Comparison of ENCODE assay signal across 25 cellular contexts in the genomic region with DNA sequence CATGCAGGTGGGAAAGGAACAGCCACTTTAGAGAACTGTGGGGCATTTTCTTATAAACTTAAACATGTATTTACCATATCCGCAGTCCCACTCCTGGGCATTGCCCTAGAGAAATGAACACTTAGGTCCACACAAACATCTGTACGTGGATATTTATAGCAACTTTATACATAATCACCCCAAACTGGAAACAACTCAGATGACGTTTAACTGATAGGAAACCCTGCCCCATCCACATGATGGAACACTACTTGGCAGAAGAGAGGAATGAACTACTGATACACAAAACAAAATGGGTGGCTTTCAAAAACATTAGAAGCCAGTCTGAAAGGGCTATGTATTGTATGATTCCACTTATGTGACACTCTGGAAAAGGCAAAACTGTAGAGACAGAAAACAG. TPM values are rescaled to one million over a fixed set of nuclear protein-coding genes. Genes with fewer than 3 reads are reported as not detected.
"Had no signal": no experiment of that assay in that cellular context is flagged by ENCODE, and none has a peak within 500 bp of the region (broad histone marks: within the 10 kb centered on the region; RNA-seq: fewer than 3 reads in every experiment).

No MANE protein-coding gene starts in this region.

- DNase-seq: central memory CD4-positive, alpha-beta T cell; colonic mucosa; dermis blood vessel endothelial cell; effector memory CD4-positive, alpha-beta T cell; foreskin melanocyte; hippocampal formation; left colon; left ventricle myocardium inferior; lower lobe of right lung; natural killer cell; right cardiac atrium; sigmoid colon; stimulated activated CD4-positive, alpha-beta T cell treated with anti-CD3 and anti-CD28 coated beads, Interleukin-2, amount 100 ng/mL, for 24 hours; stimulated activated CD4-positive, alpha-beta T cell treated with anti-CD3 and anti-CD28 coated beads, Interleukin-4, amount 100 ng/mL, for 24 hours; stimulated activated naive CD4-positive, alpha-beta T cell treated with Interleukin-2 at 50 U/mL for 16 hours; stomach; upper lobe of left lung had no signal

- H3K9me3 ChIP-seq: colonic mucosa, esophagus muscularis mucosa, left ventricle myocardium inferior, lower lobe of right lung, prostate gland, sigmoid colon, stomach, tibial nerve, upper lobe of left lung had no signal

- H3K4me3 ChIP-seq: colonic mucosa, esophagus muscularis mucosa, left ventricle myocardium inferior, lower lobe of right lung, prostate gland, sigmoid colon, stomach, tibial nerve, upper lobe of left lung had no signal

- H3K36me3 ChIP-seq: colonic mucosa, esophagus muscularis mucosa, left ventricle myocardium inferior, lower lobe of right lung, prostate gland, sigmoid colon, stomach, upper lobe of left lung had no signal

- H3K4me1 ChIP-seq: colonic mucosa, lower lobe of right lung, prostate gland had no signal

- ATAC-seq: lower lobe of right lung; natural killer cell; stimulated activated effector memory CD8-positive, alpha-beta T cell treated with anti-CD3 and anti-CD28 coated beads, Interleukin-12 subunit alpha, Interleukin-12 subunit beta, amount 100 ng/mL, for 72 hours had no signal

- H3K27ac ChIP-seq: colonic mucosa, esophagus muscularis mucosa, left ventricle myocardium inferior, lower lobe of right lung, prostate gland, sigmoid colon, stomach, tibial nerve, upper lobe of left lung had no signal

- H3K27me3 ChIP-seq: colonic mucosa, esophagus muscularis mucosa, sigmoid colon, stomach, tibial nerve, upper lobe of left lung had no signal

RNA-seq across cellular contexts. Expression of a gene that starts 22.4 kb away (rescaled TPM):
- total RNA-seq: dermis blood vessel endothelial cell, endothelial cell of umbilical vein, epithelial cell of proximal tubule, kidney epithelial cell, natural killer cell, neural crest cell had no signal

RNA-seq across cellular contexts. Expression of a gene that starts 31.0 kb away (rescaled TPM):
- total RNA-seq: dermis blood vessel endothelial cell, endothelial cell of umbilical vein, epithelial cell of proximal tubule, kidney epithelial cell, natural killer cell, neural crest cell had no signal
- polyA plus RNA-seq: endothelial cell of umbilical vein had no signal
